ENCODE assay signal across 7 cellular contexts in the genomic region with DNA sequence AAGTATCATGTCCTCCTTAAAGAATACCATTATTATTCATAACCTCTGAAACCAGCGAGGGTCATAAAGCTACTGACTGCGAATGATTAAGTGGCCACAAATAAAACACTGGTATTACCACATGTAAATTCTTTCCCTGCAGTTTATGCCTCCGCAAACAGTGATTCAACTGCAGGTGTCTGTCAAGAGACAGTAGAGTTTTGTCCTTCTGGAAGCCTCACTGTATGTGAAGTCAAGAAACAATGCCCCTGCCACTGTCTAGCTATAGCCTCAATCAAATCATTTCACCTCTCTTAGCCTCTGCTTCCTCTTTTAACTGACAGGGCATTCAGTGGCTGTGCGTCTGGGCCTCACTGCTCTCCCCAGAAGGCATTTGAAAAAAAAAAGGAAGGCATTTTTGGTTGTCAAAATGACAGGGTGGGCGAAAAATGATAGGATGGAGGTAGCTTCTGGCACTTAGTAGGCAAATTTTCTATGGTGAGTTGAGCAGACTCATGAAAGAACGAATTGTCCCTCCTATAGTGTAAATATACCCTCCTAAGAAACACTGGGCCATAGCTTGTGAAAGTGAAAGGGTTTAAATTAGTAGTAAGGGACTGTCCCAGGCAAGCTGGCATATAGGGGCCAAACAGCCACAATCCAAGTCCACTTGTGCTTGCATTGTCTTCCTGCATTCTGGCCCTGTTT.
DNase-seq lines count a peak whose midpoint lies in the region; ATAC-seq, FAIRE-seq and TF ChIP-seq lines count a peak whose summit lies in the region.

No MANE protein-coding gene starts in this region.

- no peak for TF ChIP-seq POLR2A in GM12892 (IDR thresholded peaks at IDR 0.05; ENCODE audit: low read depth, low read length)

- H3K36me3 Mint-ChIP-seq in activated T-helper 17 cell treated with anti-CD3 and anti-CD28 coated beads, Interleukin-2, amount 50 U/mL, for 72 hours (ENCODE audit: low read depth): no peaks in the 10 kb centered on the region

- H3K9ac ChIP-seq in HUES48 (ENCODE audit: low read depth, low read length): no peak overlapping the region

- no peaks in the 10 kb centered on the region for H3K27me3 ChIP-seq in HUES48 (ENCODE audit: control insufficient read depth, insufficient read depth, low read length)

- no peaks in the 10 kb centered on the region for H3K9me3 Mint-ChIP-seq in activated T-helper 17 cell treated with anti-CD3 and anti-CD28 coated beads, Interleukin-2, amount 50 U/mL, for 72 hours

- intact Hi-C loops in left colon (cut with DNase I, micrococcal nuclease): loop anchor here in 1 of 2 donors (10.0 kb wide), 1 partner anchor 203 kb away; no protein-coding TSS in a partner anchor

- H3K4me3 ChIP-seq in HUES48 (ENCODE audit: low read depth, low read length): no peak overlapping the region

- H3K27me3 Mint-ChIP-seq in activated T-helper 17 cell treated with anti-CD3 and anti-CD28 coated beads, Interleukin-2, amount 50 U/mL, for 72 hours: no peaks in the 10 kb centered on the region

- H3K4me1 ChIP-seq in HUES48 (ENCODE audit: control insufficient read depth, insufficient read depth, low read length): peaks cover 30% of the 10 kb centered on the region

- H3K27ac Mint-ChIP-seq in activated T-helper 17 cell treated with anti-CD3 and anti-CD28 coated beads, Interleukin-2, amount 50 U/mL, for 72 hours: peak overlapping the region; percentile 55

- H3K4me1 Mint-ChIP-seq in activated T-helper 17 cell treated with anti-CD3 and anti-CD28 coated beads, Interleukin-2, amount 50 U/mL, for 72 hours: peaks cover 6% of the 10 kb centered on the region

- DNase-seq in GM12892 (ENCODE audit: insufficient read length): peak; percentile 11
- DNase-seq in left colon: peak; percentile 22 to 41
- peak; percentile 81 for DNase-seq in urothelium cell line (ENCODE audit: low spot score)
- no peak for DNase-seq in NCI-H187 (lab: John Stamatoyannopoulos, UW)

- no peaks in the 10 kb centered on the region for H3K9me3 ChIP-seq in HUES48 (ENCODE audit: control insufficient read depth, insufficient read depth, low read length)

- peak overlapping the region; percentile 22 for H3K27ac ChIP-seq in HUES48 (ENCODE audit: low read depth, low read length)

- FAIRE-seq in GM12892 (lab: Jason Lieb, UNC): peak; percentile 94
- FAIRE-seq in urothelium cell line (lab: Jason Lieb, UNC): peak; percentile 79

- H3K4me3 Mint-ChIP-seq in activated T-helper 17 cell treated with anti-CD3 and anti-CD28 coated beads, Interleukin-2, amount 50 U/mL, for 72 hours: peak overlapping the region; percentile 32

- no peaks in the 10 kb centered on the region for H3K36me3 ChIP-seq in HUES48 (ENCODE audit: control insufficient read depth, insufficient read depth, low read length)

- ATAC-seq in GM21717 (IDR thresholded peaks at IDR 0.05; ENCODE audit: unreplicated experiment): peak; percentile 79
- ATAC-seq in activated T-helper 17 cell treated with anti-CD3 and anti-CD28 coated beads, Interleukin-2, amount 50 U/mL, for 72 hours (replicated peaks): peak; percentile 90
- ATAC-seq in left colon: peak; percentile 93

Comparison
In these comparisons a context has a peak if more than half of its experiments do, and no peak if none do; other contexts are left out.
1. DNase-seq: peak in GM12892 (single experiment), left colon (2 of 2) and urothelium cell line (single experiment); none in NCI-H187 (0 of 2).
2. Peak in every context shown above with its lines, with median percentiles within 50 percentile points of each other: ATAC-seq.